In genomic region chr17:57537524-57538410, GRCh38 we compare ENCODE assay signal across 10 cellular contexts.
DNase-seq lines count a peak whose midpoint lies in the region; ATAC-seq and TF ChIP-seq lines count a peak whose summit lies in the region.
"Had no signal": no experiment of that assay in that cellular context is flagged by ENCODE, and none has a peak within 500 bp of the region (broad histone marks: within the 10 kb centered on the region; RNA-seq: fewer than 3 reads in every experiment).

No MANE protein-coding gene starts in this region.

- H3K4me1 Mint-ChIP-seq in H9, result peaks cover 25 to 42% of the 10 kb centered on the region in 2 experiments
- H3K4me1 Mint-ChIP-seq in activated naive CD8-positive, alpha-beta T cell treated with anti-CD3 and anti-CD28 coated beads for 36 hours, result peaks cover 25% of the 10 kb centered on the region

- POLR2A ChIA-PET in PC-3 (lab: Charles Lee; ENCODE audit: unreplicated experiment), result interaction anchor here (0.5 kb wide), 1 partner anchor 193 kb away, joined by 4 read pairs; no protein-coding TSS in a partner anchor

- no peak overlapping the region; the same call in 1 of the 2 replicates for H3K14ac ChIP-seq in H9 (ENCODE audit: insufficient read depth, low read length)

- no peak overlapping the region for H4K8ac ChIP-seq in H9 (replicated peaks; ENCODE audit: insufficient read length, low read depth, low read length)

- no peak overlapping the region for H3K4me3 Mint-ChIP-seq in H9
- H3K4me3 Mint-ChIP-seq in activated naive CD8-positive, alpha-beta T cell treated with anti-CD3 and anti-CD28 coated beads for 36 hours, result peak overlapping the region; percentile 53

- TF ChIP-seq CTCF in H9 (conservative IDR thresholded peaks at IDR 0.05) (no peak), PC-3 (conservative IDR thresholded peaks at IDR 0.05; ENCODE audit: low read depth, low read length) (no peak)

- H3K9me3 ChIP-seq in BLaER1 (no peaks in the 10 kb centered on the region), H9 (ENCODE audit: control insufficient read depth, low read depth, low read length) (no peaks in the 10 kb centered on the region), PC-3 (ENCODE audit: low read length) (no peaks in the 10 kb centered on the region)

- no peaks in the 10 kb centered on the region for H3K9me3 Mint-ChIP-seq in H9
- H3K9me3 Mint-ChIP-seq in activated naive CD8-positive, alpha-beta T cell treated with anti-CD3 and anti-CD28 coated beads for 36 hours, result no peaks in the 10 kb centered on the region

- no peak overlapping the region for H3K4ac ChIP-seq in H9 (ENCODE audit: low read depth, low read length)

- CTCF ChIA-PET in PC-3 (lab: Charles Lee), result interaction anchor here (0.5 kb wide), 1 partner anchor 1024 kb away, joined by 3 read pairs; no protein-coding TSS in a partner anchor

- no peak overlapping the region for H2BK15ac ChIP-seq in H9 (ENCODE audit: low read depth, low read length)

- no peak overlapping the region for H3T11ph ChIP-seq in H9 (ENCODE audit: low read length)

- no peak overlapping the region for H3K23ac ChIP-seq in H9 (ENCODE audit: insufficient read length, low read depth, low read length)

- no peak overlapping the region for H3K56ac ChIP-seq in H9 (ENCODE audit: insufficient read length, low read depth, low read length)

- H3K23me2 ChIP-seq in H9 (ENCODE audit: insufficient read length, low read depth, low read length, poor library complexity, severe bottlenecking), result no peaks in the 10 kb centered on the region

- no CpG with 5 or more reads among the region's 17 CpGs for WGBS in H9 (ENCODE audit: extremely low coverage, insufficient read length, low lambda C conversion rate)

- H3K4me2 ChIP-seq in BLaER1 (peak overlapping the region; percentile 91), H9 (ENCODE audit: insufficient read depth, insufficient read length, low read length) (no peak overlapping the region), PC-3 (ENCODE audit: low read length) (no peak overlapping the region)

- no TSS peak for BruUV-seq in PC-3 (replicated peaks; lab: Mats Ljungman, UMichigan)

- H3K27ac ChIP-seq in BLaER1 (peak overlapping the region; percentile 93), H9 (ENCODE audit: insufficient read length, low read depth, low read length) (no peak overlapping the region), PC-3 (ENCODE audit: low read length) (no peak overlapping the region)

- H3K27ac Mint-ChIP-seq in H9, result peak overlapping the region in 2 of 3 experiments; percentile 67 to 68; a peak in 4 of 7 replicates
- peak overlapping the region; percentile 45 for H3K27ac Mint-ChIP-seq in activated naive CD8-positive, alpha-beta T cell treated with anti-CD3 and anti-CD28 coated beads for 36 hours

- no peak overlapping the region for H2AK5ac ChIP-seq in H9 (ENCODE audit: insufficient read length, low read length)

- H3K36me3 Mint-ChIP-seq in H9 (ENCODE audit: insufficient read depth in 1 of 3, low read depth in 3 of 3), result peaks cover 0 to 4% (median 0%) of the 10 kb centered on the region in 3 experiments; a peak in 2 of 7 replicates
- peaks cover 2% of the 10 kb centered on the region for H3K36me3 Mint-ChIP-seq in activated naive CD8-positive, alpha-beta T cell treated with anti-CD3 and anti-CD28 coated beads for 36 hours

- H3K27me3 Mint-ChIP-seq in H9 (ENCODE audit: low read depth), result no peaks in the 10 kb centered on the region
- H3K27me3 Mint-ChIP-seq in activated naive CD8-positive, alpha-beta T cell treated with anti-CD3 and anti-CD28 coated beads for 36 hours, result no peaks in the 10 kb centered on the region

- DNase-seq in H9, result no peak
- no peak for DNase-seq in activated naive CD8-positive, alpha-beta T cell treated with anti-CD3 and anti-CD28 coated beads for 36 hours
- peak; percentile 56 for DNase-seq in medulla oblongata (ENCODE audit: extremely low spot score)
- DNase-seq in AG08395 (ENCODE audit: low spot score), result no peak
- no peak for DNase-seq in PC-3
- DNase-seq in mucosa of gallbladder (ENCODE audit: low spot score), result no peak
- no peak for DNase-seq in stimulated activated CD4-positive, alpha-beta T cell treated with anti-CD3 and anti-CD28 coated beads, Interleukin-1b, Interleukin-23, amount 100 ng/mL, for 48 hours
- DNase-seq: DMS53, NCI-H187 treated with DMSO at 0.1 percent for 48 hours had no signal

- H3K79me2 ChIP-seq in H9 (ENCODE audit: insufficient read depth, low read length) (no peaks in the 10 kb centered on the region), PC-3 (ENCODE audit: low read length) (no peaks in the 10 kb centered on the region)

- H3K4me3 ChIP-seq in BLaER1 (peak overlapping the region; percentile 49), PC-3 (ENCODE audit: low read length) (no peak overlapping the region)

- no peak for ATAC-seq in PC-3

- peaks cover 66% of the 10 kb centered on the region for H3K36me3 ChIP-seq in BLaER1
- H3K36me3 ChIP-seq in PC-3 (ENCODE audit: low read depth, low read length), result no peaks in the 10 kb centered on the region

- H3F3A ChIP-seq in PC-3 (ENCODE audit: low read length, unreplicated experiment), result no peaks in the 10 kb centered on the region

- no peaks in the 10 kb centered on the region for H3K79me1 ChIP-seq in H9 (ENCODE audit: insufficient read depth, low read depth, low read length, poor library complexity, severe bottlenecking)

- H3K18ac ChIP-seq in H9 (ENCODE audit: insufficient read length, low read depth, low read length), result no peak overlapping the region

- no peak overlapping the region for H4K91ac ChIP-seq in H9 (ENCODE audit: insufficient read length, low read depth, low read length)

- H2BK12ac ChIP-seq in H9 (ENCODE audit: insufficient read length, low read depth, low read length), result no peak overlapping the region

- H3K27me3 ChIP-seq in BLaER1 (no peaks in the 10 kb centered on the region), H9 (ENCODE audit: insufficient read depth, low read length) (no peaks in the 10 kb centered on the region), PC-3 (ENCODE audit: low read length) (no peaks in the 10 kb centered on the region)

- H3K9ac ChIP-seq in BLaER1 (peak overlapping the region; percentile 76), H9 (ENCODE audit: extremely low read depth, insufficient read length, low read length) (no peak overlapping the region), PC-3 (ENCODE audit: low read length) (no peak overlapping the region)

- H4K20me1 ChIP-seq in BLaER1 (no peaks in the 10 kb centered on the region; the same call in 1 of the 2 replicates), H9 (ENCODE audit: control insufficient read depth, insufficient read depth, insufficient read length) (peaks cover 2% of the 10 kb centered on the region), PC-3 (ENCODE audit: low read length) (no peaks in the 10 kb centered on the region)

- no peak overlapping the region for H2BK20ac ChIP-seq in H9 (ENCODE audit: low read depth, low read length, poor library complexity, severe bottlenecking)

- intact Hi-C loops in PC-3 (cut with micrococcal nuclease), result no loop called here

- H3K4me1 ChIP-seq in BLaER1 (peaks cover 100% of the 10 kb centered on the region), H9 (ENCODE audit: insufficient read depth, low read length) (no peaks in the 10 kb centered on the region; the same call in 1 of the 2 replicates), PC-3 (ENCODE audit: insufficient read depth, low read length) (no peaks in the 10 kb centered on the region)

- no peak overlapping the region for H2AFZ ChIP-seq in H9 (ENCODE audit: low read length)
- H2AFZ ChIP-seq in PC-3 (ENCODE audit: low read length), result no peak overlapping the region

- H3K9me2 ChIP-seq in PC-3 (replicated peaks; ENCODE audit: low read length), result no peaks in the 10 kb centered on the region

- no peak overlapping the region for H2BK120ac ChIP-seq in H9 (ENCODE audit: low read depth, low read length, poor library complexity, severe bottlenecking)

- no peak overlapping the region for H2BK5ac ChIP-seq in H9 (ENCODE audit: insufficient read length, low read length)

- H4K5ac ChIP-seq in H9 (ENCODE audit: insufficient read length, low read depth, low read length), result no peak overlapping the region
